1 cellular context compared by ENCODE assay signal in genomic region chr1:27556435-27556780, GRCh38.
TF ChIP-seq lines count a peak whose summit lies in the region.

No MANE protein-coding gene starts in this region.

TF ChIP-seq in K562, 482 proteins besides CTCF, POLR2A, EP300 and RAD21 (continued from another document and continues in another):
- TF ChIP-seq, protein P1, sequence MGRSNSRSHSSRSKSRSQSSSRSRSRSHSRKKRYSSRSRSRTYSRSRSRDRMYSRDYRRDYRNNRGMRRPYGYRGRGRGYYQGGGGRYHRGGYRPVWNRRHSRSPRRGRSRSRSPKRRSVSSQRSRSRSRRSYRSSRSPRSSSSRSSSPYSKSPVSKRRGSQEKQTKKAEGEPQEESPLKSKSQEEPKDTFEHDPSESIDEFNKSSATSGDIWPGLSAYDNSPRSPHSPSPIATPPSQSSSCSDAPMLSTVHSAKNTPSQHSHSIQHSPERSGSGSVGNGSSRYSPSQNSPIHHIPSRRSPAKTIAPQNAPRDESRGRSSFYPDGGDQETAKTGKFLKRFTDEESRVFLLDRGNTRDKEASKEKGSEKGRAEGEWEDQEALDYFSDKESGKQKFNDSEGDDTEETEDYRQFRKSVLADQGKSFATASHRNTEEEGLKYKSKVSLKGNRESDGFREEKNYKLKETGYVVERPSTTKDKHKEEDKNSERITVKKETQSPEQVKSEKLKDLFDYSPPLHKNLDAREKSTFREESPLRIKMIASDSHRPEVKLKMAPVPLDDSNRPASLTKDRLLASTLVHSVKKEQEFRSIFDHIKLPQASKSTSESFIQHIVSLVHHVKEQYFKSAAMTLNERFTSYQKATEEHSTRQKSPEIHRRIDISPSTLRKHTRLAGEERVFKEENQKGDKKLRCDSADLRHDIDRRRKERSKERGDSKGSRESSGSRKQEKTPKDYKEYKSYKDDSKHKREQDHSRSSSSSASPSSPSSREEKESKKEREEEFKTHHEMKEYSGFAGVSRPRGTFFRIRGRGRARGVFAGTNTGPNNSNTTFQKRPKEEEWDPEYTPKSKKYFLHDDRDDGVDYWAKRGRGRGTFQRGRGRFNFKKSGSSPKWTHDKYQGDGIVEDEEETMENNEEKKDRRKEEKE (IDR thresholded peaks at IDR 0.05; ENCODE audit: borderline replicate concordance in 1 of 2, control insufficient read depth in 1 of 2, low read depth in 2 of 2, low read length in 1 of 2): no peak
- TF ChIP-seq, protein P2, sequence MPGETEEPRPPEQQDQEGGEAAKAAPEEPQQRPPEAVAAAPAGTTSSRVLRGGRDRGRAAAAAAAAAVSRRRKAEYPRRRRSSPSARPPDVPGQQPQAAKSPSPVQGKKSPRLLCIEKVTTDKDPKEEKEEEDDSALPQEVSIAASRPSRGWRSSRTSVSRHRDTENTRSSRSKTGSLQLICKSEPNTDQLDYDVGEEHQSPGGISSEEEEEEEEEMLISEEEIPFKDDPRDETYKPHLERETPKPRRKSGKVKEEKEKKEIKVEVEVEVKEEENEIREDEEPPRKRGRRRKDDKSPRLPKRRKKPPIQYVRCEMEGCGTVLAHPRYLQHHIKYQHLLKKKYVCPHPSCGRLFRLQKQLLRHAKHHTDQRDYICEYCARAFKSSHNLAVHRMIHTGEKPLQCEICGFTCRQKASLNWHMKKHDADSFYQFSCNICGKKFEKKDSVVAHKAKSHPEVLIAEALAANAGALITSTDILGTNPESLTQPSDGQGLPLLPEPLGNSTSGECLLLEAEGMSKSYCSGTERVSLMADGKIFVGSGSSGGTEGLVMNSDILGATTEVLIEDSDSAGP (CRISPR knock-in tag; IDR thresholded peaks at IDR 0.05): 0 out of 2 replicates have a peak, but pooled peaks have one; percentile 22
- TF ChIP-seq MECOM (CRISPR knock-in tag; IDR thresholded peaks at IDR 0.05) (no peak), ZNF431 (CRISPR knock-in tag; IDR thresholded peaks at IDR 0.05) (no peak), SREBF2 (CRISPR knock-in tag; IDR thresholded peaks at IDR 0.05) (no peak), OTX1 (CRISPR knock-in tag; IDR thresholded peaks at IDR 0.05) (no peak), ZNF3 (CRISPR knock-in tag; IDR thresholded peaks at IDR 0.05) (no peak), LCOR (CRISPR knock-in tag; IDR thresholded peaks at IDR 0.05) (no peak), MCM3 (IDR thresholded peaks at IDR 0.05) (no peak), ZNF444 (CRISPR knock-in tag; IDR thresholded peaks at IDR 0.05) (no peak), GATA2 (CRISPR knock-in tag; IDR thresholded peaks at IDR 0.05) (peak; percentile 71; the same call in 1 of the 2 replicates), SLC30A9 (CRISPR knock-in tag; IDR thresholded peaks at IDR 0.05) (no peak), PKNOX1 (IDR thresholded peaks at IDR 0.05) (peak; percentile 95), NCOA6 (IDR thresholded peaks at IDR 0.05) (no peak), CBX3 (IDR thresholded peaks at IDR 0.05; ENCODE audit: borderline replicate concordance in 1 of 2, low read length in 2 of 2) (0 out of 3 replicates have a peak, but pooled peaks of 1 of the 2 experiments have one; percentile 24), ZBTB2 (IDR thresholded peaks at IDR 0.05) (no peak), ZFP36 (IDR thresholded peaks at IDR 0.05; ENCODE audit: low read depth, low read length, partially characterized antibody) (peak; percentile 89), ZNF175 (CRISPR knock-in tag; IDR thresholded peaks at IDR 0.05; ENCODE audit: low read depth) (no peak), ARID3A (IDR thresholded peaks at IDR 0.05; ENCODE audit: borderline replicate concordance, low read depth, low read length) (no peak), MLLT1 (IDR thresholded peaks at IDR 0.05) (no peak), TFE3 (CRISPR knock-in tag; IDR thresholded peaks at IDR 0.05) (no peak), BCOR (IDR thresholded peaks at IDR 0.05) (peak; percentile 98), PTRF (tag; IDR thresholded peaks at IDR 0.05) (no peak), FOSL1 (tag; conservative IDR thresholded peaks at IDR 0.05) (0 out of 2 replicates have a peak, but pooled peaks have one; percentile 12), TRIM28 (IDR thresholded peaks at IDR 0.05) (no peak), PBX2 (CRISPR knock-in tag; IDR thresholded peaks at IDR 0.05; ENCODE audit: low read depth) (no peak), PBX2 (tag; conservative IDR thresholded peaks at IDR 0.05; ENCODE audit: low read depth) (peak; percentile 84), FOXM1 (IDR thresholded peaks at IDR 0.05; ENCODE audit: low read depth) (peak; percentile 29; the same call in 1 of the 2 replicates), FOXM1 (CRISPR knock-in tag; IDR thresholded peaks at IDR 0.05; ENCODE audit: low read depth) (no peak), ZNF764 (CRISPR knock-in tag; IDR thresholded peaks at IDR 0.05; ENCODE audit: low read depth) (no peak), CTBP1 (IDR thresholded peaks at IDR 0.05; ENCODE audit: borderline replicate concordance) (no peak)
- TF ChIP-seq, protein P3, sequence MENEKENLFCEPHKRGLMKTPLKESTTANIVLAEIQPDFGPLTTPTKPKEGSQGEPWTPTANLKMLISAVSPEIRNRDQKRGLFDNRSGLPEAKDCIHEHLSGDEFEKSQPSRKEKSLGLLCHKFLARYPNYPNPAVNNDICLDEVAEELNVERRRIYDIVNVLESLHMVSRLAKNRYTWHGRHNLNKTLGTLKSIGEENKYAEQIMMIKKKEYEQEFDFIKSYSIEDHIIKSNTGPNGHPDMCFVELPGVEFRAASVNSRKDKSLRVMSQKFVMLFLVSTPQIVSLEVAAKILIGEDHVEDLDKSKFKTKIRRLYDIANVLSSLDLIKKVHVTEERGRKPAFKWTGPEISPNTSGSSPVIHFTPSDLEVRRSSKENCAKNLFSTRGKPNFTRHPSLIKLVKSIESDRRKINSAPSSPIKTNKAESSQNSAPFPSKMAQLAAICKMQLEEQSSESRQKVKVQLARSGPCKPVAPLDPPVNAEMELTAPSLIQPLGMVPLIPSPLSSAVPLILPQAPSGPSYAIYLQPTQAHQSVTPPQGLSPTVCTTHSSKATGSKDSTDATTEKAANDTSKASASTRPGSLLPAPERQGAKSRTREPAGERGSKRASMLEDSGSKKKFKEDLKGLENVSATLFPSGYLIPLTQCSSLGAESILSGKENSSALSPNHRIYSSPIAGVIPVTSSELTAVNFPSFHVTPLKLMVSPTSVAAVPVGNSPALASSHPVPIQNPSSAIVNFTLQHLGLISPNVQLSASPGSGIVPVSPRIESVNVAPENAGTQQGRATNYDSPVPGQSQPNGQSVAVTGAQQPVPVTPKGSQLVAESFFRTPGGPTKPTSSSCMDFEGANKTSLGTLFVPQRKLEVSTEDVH (IDR thresholded peaks at IDR 0.05; ENCODE audit: low read depth, partially characterized antibody): peak; percentile 36
- TF ChIP-seq, protein P4, sequence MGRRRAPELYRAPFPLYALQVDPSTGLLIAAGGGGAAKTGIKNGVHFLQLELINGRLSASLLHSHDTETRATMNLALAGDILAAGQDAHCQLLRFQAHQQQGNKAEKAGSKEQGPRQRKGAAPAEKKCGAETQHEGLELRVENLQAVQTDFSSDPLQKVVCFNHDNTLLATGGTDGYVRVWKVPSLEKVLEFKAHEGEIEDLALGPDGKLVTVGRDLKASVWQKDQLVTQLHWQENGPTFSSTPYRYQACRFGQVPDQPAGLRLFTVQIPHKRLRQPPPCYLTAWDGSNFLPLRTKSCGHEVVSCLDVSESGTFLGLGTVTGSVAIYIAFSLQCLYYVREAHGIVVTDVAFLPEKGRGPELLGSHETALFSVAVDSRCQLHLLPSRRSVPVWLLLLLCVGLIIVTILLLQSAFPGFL (CRISPR knock-in tag; IDR thresholded peaks at IDR 0.05): no peak
- TF ChIP-seq, protein P5, sequence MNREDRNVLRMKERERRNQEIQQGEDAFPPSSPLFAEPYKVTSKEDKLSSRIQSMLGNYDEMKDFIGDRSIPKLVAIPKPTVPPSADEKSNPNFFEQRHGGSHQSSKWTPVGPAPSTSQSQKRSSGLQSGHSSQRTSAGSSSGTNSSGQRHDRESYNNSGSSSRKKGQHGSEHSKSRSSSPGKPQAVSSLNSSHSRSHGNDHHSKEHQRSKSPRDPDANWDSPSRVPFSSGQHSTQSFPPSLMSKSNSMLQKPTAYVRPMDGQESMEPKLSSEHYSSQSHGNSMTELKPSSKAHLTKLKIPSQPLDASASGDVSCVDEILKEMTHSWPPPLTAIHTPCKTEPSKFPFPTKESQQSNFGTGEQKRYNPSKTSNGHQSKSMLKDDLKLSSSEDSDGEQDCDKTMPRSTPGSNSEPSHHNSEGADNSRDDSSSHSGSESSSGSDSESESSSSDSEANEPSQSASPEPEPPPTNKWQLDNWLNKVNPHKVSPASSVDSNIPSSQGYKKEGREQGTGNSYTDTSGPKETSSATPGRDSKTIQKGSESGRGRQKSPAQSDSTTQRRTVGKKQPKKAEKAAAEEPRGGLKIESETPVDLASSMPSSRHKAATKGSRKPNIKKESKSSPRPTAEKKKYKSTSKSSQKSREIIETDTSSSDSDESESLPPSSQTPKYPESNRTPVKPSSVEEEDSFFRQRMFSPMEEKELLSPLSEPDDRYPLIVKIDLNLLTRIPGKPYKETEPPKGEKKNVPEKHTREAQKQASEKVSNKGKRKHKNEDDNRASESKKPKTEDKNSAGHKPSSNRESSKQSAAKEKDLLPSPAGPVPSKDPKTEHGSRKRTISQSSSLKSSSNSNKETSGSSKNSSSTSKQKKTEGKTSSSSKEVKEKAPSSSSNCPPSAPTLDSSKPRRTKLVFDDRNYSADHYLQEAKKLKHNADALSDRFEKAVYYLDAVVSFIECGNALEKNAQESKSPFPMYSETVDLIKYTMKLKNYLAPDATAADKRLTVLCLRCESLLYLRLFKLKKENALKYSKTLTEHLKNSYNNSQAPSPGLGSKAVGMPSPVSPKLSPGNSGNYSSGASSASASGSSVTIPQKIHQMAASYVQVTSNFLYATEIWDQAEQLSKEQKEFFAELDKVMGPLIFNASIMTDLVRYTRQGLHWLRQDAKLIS (CRISPR knock-in tag; IDR thresholded peaks at IDR 0.05): 0 out of 2 replicates have a peak, but pooled peaks have one; percentile 32
